Comparison of ENCODE assay signal across 9 cellular contexts in genomic region chr5:34001231-34001935, GRCh38. TPM values are rescaled to one million over a fixed set of nuclear protein-coding genes. Genes with fewer than 3 reads are reported as not detected.
A peak's percentile ranks its signal among the peaks of the same experiment; 100 is the strongest.
DNase-seq lines count a peak whose midpoint lies in the region; ATAC-seq and TF ChIP-seq lines count a peak whose summit lies in the region.
"Had no signal": no experiment of that assay in that cellular context is flagged by ENCODE, and none has a peak within 500 bp of the region (broad histone marks: within the 10 kb centered on the region; RNA-seq: fewer than 3 reads in every experiment).

No MANE protein-coding gene starts in this region.

- TF ChIP-seq CTCF in mucosa of descending colon (IDR thresholded peaks at IDR 0.05), result no peak

- H3K36me3 ChIP-seq in mucosa of descending colon (ENCODE audit: low read depth), result peaks cover 6% of the 10 kb centered on the region

- DNase-seq in EL, result peak; percentile 21
- peak; percentile 97 for DNase-seq in NCI-H2196 (lab: John Stamatoyannopoulos, UW; ENCODE audit: unreplicated experiment)
- DNase-seq in cerebellar cortex (ENCODE audit: low spot score), result peak; percentile 6
- DNase-seq in mucosa of descending colon, result peak in 1 of 3 donors; percentile 72
- DNase-seq in COLO829 (ENCODE audit: low spot score), result no peak
- DNase-seq: T-helper 1 cell had no signal

- intact Hi-C loops in mucosa of descending colon (cut with DNase I, micrococcal nuclease), result no loop called here

- peak; percentile 80 for ATAC-seq in mucosa of descending colon
- ATAC-seq in GM21390 (IDR thresholded peaks at IDR 0.05; ENCODE audit: unreplicated experiment), result no peak
- ATAC-seq in HG02759 (IDR thresholded peaks at IDR 0.05; ENCODE audit: unreplicated experiment), result no peak
- no peak for ATAC-seq in HG02973 (IDR thresholded peaks at IDR 0.05; ENCODE audit: unreplicated experiment)

- no peaks in the 10 kb centered on the region for H3K4me1 ChIP-seq in mucosa of descending colon (ENCODE audit: low read depth)

- no peaks in the 10 kb centered on the region for H3K9me3 ChIP-seq in mucosa of descending colon

- H3K4me3 ChIP-seq in mucosa of descending colon, result no peak overlapping the region

RNA-seq across cellular contexts. Expression of gene AMACR, which starts 6.5 kb away (rescaled TPM):
- 100 to 1,000 TPM in 1 of 3 donors, 10 to 100 TPM in 2; 36.3 to 111 (median 75.3) TPM for total RNA-seq in mucosa of descending colon

RNA-seq across cellular contexts. Expression of gene SLC45A2, which starts 16.9 kb away (rescaled TPM):
- 1 to 10 TPM in 2 of 3 donors, under 1 TPM in 1; 0.28 to 1.2 (median 1.0) TPM for total RNA-seq in mucosa of descending colon

RNA-seq across cellular contexts. Expression of gene C1QTNF3, which starts 41.6 kb away (rescaled TPM):
- 1 to 10 TPM; 5.3 to 10.0 (median 6.1) TPM for total RNA-seq in mucosa of descending colon
